Comparison of ENCODE assay signal across 1 cellular context in genomic region chr22:21020802-21021429, GRCh38.
TF ChIP-seq lines count a peak whose summit lies in the region.

No MANE protein-coding gene starts in this region.

TF ChIP-seq in GM23338, 12 proteins besides CTCF, POLR2A, EP300 and RAD21 (continued from another document):
- no peak for TF ChIP-seq ZNF462 (CRISPR knock-in tag; IDR thresholded peaks at IDR 0.05)
- no peak for TF ChIP-seq EZH2 (IDR thresholded peaks at IDR 0.05; ENCODE audit: low read depth, unreplicated experiment)
- TF ChIP-seq, protein P1, sequence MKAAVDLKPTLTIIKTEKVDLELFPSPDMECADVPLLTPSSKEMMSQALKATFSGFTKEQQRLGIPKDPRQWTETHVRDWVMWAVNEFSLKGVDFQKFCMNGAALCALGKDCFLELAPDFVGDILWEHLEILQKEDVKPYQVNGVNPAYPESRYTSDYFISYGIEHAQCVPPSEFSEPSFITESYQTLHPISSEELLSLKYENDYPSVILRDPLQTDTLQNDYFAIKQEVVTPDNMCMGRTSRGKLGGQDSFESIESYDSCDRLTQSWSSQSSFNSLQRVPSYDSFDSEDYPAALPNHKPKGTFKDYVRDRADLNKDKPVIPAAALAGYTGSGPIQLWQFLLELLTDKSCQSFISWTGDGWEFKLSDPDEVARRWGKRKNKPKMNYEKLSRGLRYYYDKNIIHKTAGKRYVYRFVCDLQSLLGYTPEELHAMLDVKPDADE (IDR thresholded peaks at IDR 0.05) = no peak
- no peak for TF ChIP-seq JUNB (IDR thresholded peaks at IDR 0.05; ENCODE audit: unreplicated experiment)
- TF ChIP-seq ZNF114 (CRISPR knock-in tag; IDR thresholded peaks at IDR 0.05) = no peak
TF ChIP-seq in GM23338: peak in this region for 0.
